In the genomic region with DNA sequence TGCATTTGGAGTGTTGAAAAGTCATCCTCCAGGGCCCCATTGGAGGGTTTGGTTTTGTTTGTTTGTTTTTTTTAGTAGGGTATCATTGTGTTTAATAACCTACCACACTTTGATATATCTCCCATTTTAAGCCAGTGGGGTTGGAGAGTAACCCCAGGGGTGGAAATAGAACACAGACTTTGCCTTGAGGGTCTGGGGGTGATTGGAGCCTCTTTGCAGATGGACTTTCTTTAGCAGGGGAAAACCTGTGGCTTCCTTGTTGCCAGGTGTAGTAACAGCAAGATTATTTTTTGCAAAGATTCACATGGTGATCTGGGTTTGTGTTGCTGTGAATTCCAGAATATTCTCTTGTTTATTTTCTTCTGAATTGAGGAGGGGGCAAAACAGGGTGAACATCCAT, we compare ENCODE assay signal across 8 cellular contexts. TPM values are rescaled to one million over a fixed set of nuclear protein-coding genes. Genes with fewer than 3 reads are reported as not detected.
DNase-seq lines count a peak whose midpoint lies in the region; ATAC-seq and TF ChIP-seq lines count a peak whose summit lies in the region.

No MANE protein-coding gene starts in this region.

- H3K27ac ChIP-seq in ascending aorta (peak overlapping the region; percentile 86 to 93), right lobe of liver (no peak overlapping the region), transverse colon (peak overlapping the region; percentile 80 to 93 (median 88))

- H3K9me3 Mint-ChIP-seq in activated T-cell treated with anti-CD3 and anti-CD28 coated beads, Interleukin-2, amount 50 U/mL, for 4 hours: no peaks in the 10 kb centered on the region

- no peaks in the 10 kb centered on the region for H3K9me3 ChIP-seq in ascending aorta
- no peaks in the 10 kb centered on the region for H3K9me3 ChIP-seq in right lobe of liver
- no peaks in the 10 kb centered on the region for H3K9me3 ChIP-seq in transverse colon

- in situ Hi-C loops in transverse colon (cut with MboI; ENCODE audit: low pct_ligation_motif_present in 1 of 4, low pct_unique_long_range_greater_than_20kb in 1 of 4, low sequenced_read_pairs in 3 of 4): no loop called here

- H3K36me3 ChIP-seq in ascending aorta (no peaks in the 10 kb centered on the region), right lobe of liver (no peaks in the 10 kb centered on the region), transverse colon (no peaks in the 10 kb centered on the region)

- TF ChIP-seq POLR2A in right lobe of liver (IDR thresholded peaks at IDR 0.05): no peak
- no peak for TF ChIP-seq POLR2A in transverse colon (IDR thresholded peaks at IDR 0.05)

- TF ChIP-seq CTCF in ascending aorta (IDR thresholded peaks at IDR 0.05) (no peak), right lobe of liver (IDR thresholded peaks at IDR 0.05) (no peak), transverse colon (IDR thresholded peaks at IDR 0.05) (no peak)

- no peaks in the 10 kb centered on the region for H3K27me3 ChIP-seq in ascending aorta
- peaks cover 0 to 2% of the 10 kb centered on the region in 2 donors for H3K27me3 ChIP-seq in right lobe of liver
- no peaks in the 10 kb centered on the region for H3K27me3 ChIP-seq in transverse colon

- H3K4me3 ChIP-seq in ascending aorta (peak overlapping the region; percentile 74 to 87), right lobe of liver (peak overlapping the region in 2 of 3 donors; percentile 54 to 58), transverse colon (peak overlapping the region; percentile 73 to 95 (median 84))

- intact Hi-C loops in ascending aorta (cut with DNase I) (loop anchor here (2.0 kb wide), 1 partner anchor 74 kb away; no protein-coding TSS in a partner anchor), right lobe of liver (cut with DNase I) (no loop called here), transverse colon (cut with DNase I; ENCODE audit: low total_unique reads) (loop anchor here (10.0 kb wide), 1 partner anchor 96 kb away; the partner anchor contains the start of gene MYH11)

- peaks cover 56% of the 10 kb centered on the region for H3K4me1 Mint-ChIP-seq in activated T-cell treated with anti-CD3 and anti-CD28 coated beads, Interleukin-2, amount 50 U/mL, for 4 hours (ENCODE audit: low read depth)

- ATAC-seq in activated T-cell treated with anti-CD3 and anti-CD28 coated beads, Interleukin-2, amount 50 U/mL, for 4 hours: no peak
- ATAC-seq in right lobe of liver (no peak), HG03280 (IDR thresholded peaks at IDR 0.05; ENCODE audit: unreplicated experiment) (no peak), HG03439 (IDR thresholded peaks at IDR 0.05; ENCODE audit: unreplicated experiment) (no peak)

- H3K36me3 Mint-ChIP-seq in activated T-cell treated with anti-CD3 and anti-CD28 coated beads, Interleukin-2, amount 50 U/mL, for 4 hours (ENCODE audit: insufficient read depth): peaks cover 10% of the 10 kb centered on the region

- H3K4me1 ChIP-seq in ascending aorta (peaks cover 19 to 41% of the 10 kb centered on the region in 2 donors), right lobe of liver (no peaks in the 10 kb centered on the region), transverse colon (peaks cover 0 to 53% (median 34%) of the 10 kb centered on the region in 4 donors)

- TF ChIP-seq EP300 in transverse colon (IDR thresholded peaks at IDR 0.05; ENCODE audit: low read depth): no peak

- H3K27me3 Mint-ChIP-seq in activated T-cell treated with anti-CD3 and anti-CD28 coated beads, Interleukin-2, amount 50 U/mL, for 4 hours (ENCODE audit: low read depth): no peaks in the 10 kb centered on the region

- H3K4me3 Mint-ChIP-seq in activated T-cell treated with anti-CD3 and anti-CD28 coated beads, Interleukin-2, amount 50 U/mL, for 4 hours: peak overlapping the region; percentile 99

- DNase-seq in activated T-cell treated with anti-CD3 and anti-CD28 coated beads, Interleukin-2, amount 50 U/mL, for 4 hours: no peak
- DNase-seq in activated T-cell treated with anti-CD3 and anti-CD28 coated beads, Interleukin-2, amount 50 U/mL, for 48 hours: no peak
- DNase-seq in ascending aorta (ENCODE audit: low spot score in 2 of 2) (no peak), right lobe of liver (no peak), transverse colon (no peak)
- DNase-seq in stimulated activated CD4-positive, alpha-beta T cell treated with anti-CD3 and anti-CD28 coated beads, Interleukin-2, amount 100 ng/mL, for 48 hours: no peak

RNA-seq across cellular contexts. Expression of gene ABCC1, which starts 1.5 kb away (rescaled TPM):
- 10 to 100 TPM; 53.3 to 59.5 (median 54.3) TPM for total RNA-seq in activated T-cell treated with anti-CD3 and anti-CD28 coated beads, Interleukin-2, amount 50 U/mL, for 4 hours
- 144 TPM for total RNA-seq in ascending aorta
- total RNA-seq in right lobe of liver: 1 to 10 TPM; 1.9 to 6.7 (median 4.1) TPM
- total RNA-seq in transverse colon: 10 to 100 TPM; 17.1 to 67.3 (median 36.9) TPM

Comparison
In these comparisons a context has a peak if more than half of its experiments do, and no peak if none do; other contexts are left out.
1. H3K27ac ChIP-seq: peak in ascending aorta (2 of 2) and transverse colon (4 of 4); none in right lobe of liver (0 of 3).
2. intact Hi-C loops: an anchor here in ascending aorta (2.0 kb wide) and transverse colon (10.0 kb wide); none called in right lobe of liver.
3. Peak in every context shown above with its lines, with median percentiles within 50 percentile points of each other: H3K4me3 ChIP-seq.